Comparison of ENCODE assay signal across 28 cellular contexts in genomic region chr12:97886548-97887176, GRCh38.
"Had no signal": no experiment of that assay in that cellular context is flagged by ENCODE, and none has a peak within 500 bp of the region (broad histone marks: within the 10 kb centered on the region; RNA-seq: fewer than 3 reads in every experiment).

No MANE protein-coding gene starts in this region.

- H3K9me3 Mint-ChIP-seq: activated CD4-positive, alpha-beta memory T cell treated with anti-CD3 and anti-CD28 coated beads, Interleukin-2, amount 10 ng/mL, durations not matched to agents 7 days and 5 days; activated CD4-positive, alpha-beta T cell treated with anti-CD3 and anti-CD28 coated beads, Interleukin-2, amount 10 ng/mL, durations not matched to agents 7 days and 5 days; dendritic cell treated with granulocyte-macrophage colony-stimulating factor and Interleukin-4, amounts not matched to agents 40 ng/mL and 50 ng/mL, for 4 days; endodermal cell had no signal

- H3K4me3 Mint-ChIP-seq: activated CD4-positive, alpha-beta memory T cell treated with anti-CD3 and anti-CD28 coated beads, Interleukin-2, amount 10 ng/mL, durations not matched to agents 7 days and 5 days; activated CD4-positive, alpha-beta T cell treated with anti-CD3 and anti-CD28 coated beads, Interleukin-2, amount 10 ng/mL, durations not matched to agents 7 days and 5 days; activated naive CD4-positive, alpha-beta T cell treated with anti-CD3 and anti-CD28 coated beads, Interleukin-2, amount 10 ng/mL, durations not matched to agents 7 days and 5 days; activated naive CD8-positive, alpha-beta T cell treated with anti-CD3 and anti-CD28 coated beads, Interleukin-2, amount 10 ng/mL, durations not matched to agents 7 days and 5 days; activated T-cell treated with anti-CD3 and anti-CD28 coated beads, Interleukin-2, amount 50 U/mL, for 24 hours; activated T-cell treated with anti-CD3 and anti-CD28 coated beads, Interleukin-2, amount 50 U/mL, for 72 hours; brain; central memory CD8-positive, alpha-beta T cell; dendritic cell treated with granulocyte-macrophage colony-stimulating factor and Interleukin-4, amounts not matched to agents 40 ng/mL and 50 ng/mL, for 4 days; endodermal cell; WTC11 had no signal

- H3K9me3 ChIP-seq: ascending aorta, breast epithelium, gastrocnemius medialis had no signal

- H3K27me3 Mint-ChIP-seq: activated CD4-positive, alpha-beta memory T cell treated with anti-CD3 and anti-CD28 coated beads, Interleukin-2, amount 10 ng/mL, durations not matched to agents 7 days and 5 days; activated CD4-positive, alpha-beta T cell treated with anti-CD3 and anti-CD28 coated beads, Interleukin-2, amount 10 ng/mL, durations not matched to agents 7 days and 5 days; activated naive CD4-positive, alpha-beta T cell treated with anti-CD3 and anti-CD28 coated beads, Interleukin-2, amount 10 ng/mL, durations not matched to agents 7 days and 5 days; activated naive CD8-positive, alpha-beta T cell treated with anti-CD3 and anti-CD28 coated beads, Interleukin-2, amount 10 ng/mL, durations not matched to agents 7 days and 5 days; activated T-cell treated with anti-CD3 and anti-CD28 coated beads, Interleukin-2, amount 50 U/mL, for 24 hours; central memory CD8-positive, alpha-beta T cell; dendritic cell treated with granulocyte-macrophage colony-stimulating factor and Interleukin-4, amounts not matched to agents 40 ng/mL and 50 ng/mL, for 4 days had no signal

- ATAC-seq: activated naive CD4-positive, alpha-beta T cell treated with anti-CD3 and anti-CD28 coated beads, Interleukin-2, amount 50 U/mL, for 72 hours; activated T-cell treated with anti-CD3 and anti-CD28 coated beads, Interleukin-2, amount 50 U/mL, for 72 hours; esophagus mucosa; foreskin keratinocyte; gastrocnemius medialis; WTC11 had no signal

- H3K4me1 Mint-ChIP-seq: activated CD4-positive, alpha-beta memory T cell treated with anti-CD3 and anti-CD28 coated beads, Interleukin-2, amount 10 ng/mL, durations not matched to agents 7 days and 5 days; activated CD4-positive, alpha-beta T cell treated with anti-CD3 and anti-CD28 coated beads, Interleukin-2, amount 10 ng/mL, durations not matched to agents 7 days and 5 days; activated naive CD4-positive, alpha-beta T cell treated with anti-CD3 and anti-CD28 coated beads, Interleukin-2, amount 10 ng/mL, durations not matched to agents 7 days and 5 days; activated naive CD8-positive, alpha-beta T cell treated with anti-CD3 and anti-CD28 coated beads, Interleukin-2, amount 10 ng/mL, durations not matched to agents 7 days and 5 days; brain; central memory CD8-positive, alpha-beta T cell had no signal

- DNase-seq: activated CD4-positive, alpha-beta memory T cell treated with anti-CD3 and anti-CD28 coated beads, Interleukin-2, amount 10 ng/mL, durations not matched to agents 7 days and 5 days; activated CD4-positive, alpha-beta T cell treated with anti-CD3 and anti-CD28 coated beads for 1 hour; activated CD4-positive, alpha-beta T cell treated with anti-CD3 and anti-CD28 coated beads for 4 hours; activated CD4-positive, alpha-beta T cell treated with anti-CD3 and anti-CD28 coated beads, Interleukin-2, amount 10 ng/mL, durations not matched to agents 7 days and 5 days; activated CD4-positive, alpha-beta T cell treated with anti-CD3 and anti-CD28 coated beads, Interleukin-2, amount 50 U/mL, for 4 hours; activated CD8-positive, alpha-beta memory T cell treated with anti-CD3 and anti-CD28 coated beads, Interleukin-2, amount 50 U/mL, for 48 hours; activated gamma-delta T cell; activated naive CD4-positive, alpha-beta T cell; activated naive CD4-positive, alpha-beta T cell treated with anti-CD3 and anti-CD28 coated beads, Interleukin-2, amount 10 ng/mL, durations not matched to agents 7 days and 5 days; activated naive CD8-positive, alpha-beta T cell treated with anti-CD3 and anti-CD28 coated beads, Interleukin-2, amount 10 ng/mL, durations not matched to agents 7 days and 5 days; activated T-cell treated with anti-CD3 and anti-CD28 coated beads for 4 hours; activated T-cell treated with anti-CD3 and anti-CD28 coated beads, Interleukin-2, amount 50 U/mL, for 24 hours; activated T-cell treated with anti-CD3 and anti-CD28 coated beads, Interleukin-2, amount 50 U/mL, for 72 hours; effector memory CD4-positive, alpha-beta T cell; endodermal cell; foreskin keratinocyte; gastrocnemius medialis; T-helper 2 cell had no signal

- H3K4me3 ChIP-seq: ascending aorta, breast epithelium, coronary artery, dorsolateral prefrontal cortex, gastrocnemius medialis had no signal

- H3K27ac Mint-ChIP-seq: activated CD4-positive, alpha-beta memory T cell treated with anti-CD3 and anti-CD28 coated beads, Interleukin-2, amount 10 ng/mL, durations not matched to agents 7 days and 5 days; activated CD4-positive, alpha-beta T cell treated with anti-CD3 and anti-CD28 coated beads, Interleukin-2, amount 10 ng/mL, durations not matched to agents 7 days and 5 days; activated naive CD4-positive, alpha-beta T cell treated with anti-CD3 and anti-CD28 coated beads, Interleukin-2, amount 10 ng/mL, durations not matched to agents 7 days and 5 days; activated naive CD4-positive, alpha-beta T cell treated with anti-CD3 and anti-CD28 coated beads, Interleukin-2, amount 50 U/mL, for 72 hours; activated naive CD8-positive, alpha-beta T cell treated with anti-CD3 and anti-CD28 coated beads, Interleukin-2, amount 10 ng/mL, durations not matched to agents 7 days and 5 days; activated T-cell treated with anti-CD3 and anti-CD28 coated beads, Interleukin-2, amount 50 U/mL, for 24 hours; activated T-cell treated with anti-CD3 and anti-CD28 coated beads, Interleukin-2, amount 50 U/mL, for 72 hours; dendritic cell treated with granulocyte-macrophage colony-stimulating factor and Interleukin-4, amounts not matched to agents 40 ng/mL and 50 ng/mL, for 4 days; endodermal cell; WTC11 had no signal

- H3K36me3 ChIP-seq: ascending aorta, breast epithelium, gastrocnemius medialis had no signal

- H3K27ac ChIP-seq: ascending aorta, breast epithelium, coronary artery, dorsolateral prefrontal cortex, foreskin keratinocyte, gastrocnemius medialis had no signal

- H3K4me1 ChIP-seq: ascending aorta, breast epithelium, foreskin keratinocyte, gastrocnemius medialis had no signal

- H3K36me3 Mint-ChIP-seq: activated naive CD4-positive, alpha-beta T cell treated with anti-CD3 and anti-CD28 coated beads, Interleukin-2, amount 10 ng/mL, durations not matched to agents 7 days and 5 days; activated naive CD4-positive, alpha-beta T cell treated with anti-CD3 and anti-CD28 coated beads, Interleukin-2, amount 50 U/mL, for 72 hours; activated naive CD8-positive, alpha-beta T cell treated with anti-CD3 and anti-CD28 coated beads, Interleukin-2, amount 10 ng/mL, durations not matched to agents 7 days and 5 days; brain; WTC11 had no signal

- H3K27me3 ChIP-seq: ascending aorta, breast epithelium, dorsolateral prefrontal cortex, foreskin keratinocyte, gastrocnemius medialis had no signal
